9 cellular contexts compared by ENCODE assay signal in genomic region chr12:22409071-22409951, GRCh38.
DNase-seq lines count a peak whose midpoint lies in the region; ATAC-seq and TF ChIP-seq lines count a peak whose summit lies in the region.
"Had no signal": no experiment of that assay in that cellular context is flagged by ENCODE, and none has a peak within 500 bp of the region (broad histone marks: within the 10 kb centered on the region; RNA-seq: fewer than 3 reads in every experiment).

No MANE protein-coding gene starts in this region.

- H3K4me1 ChIP-seq in spleen = peaks cover 0 to 11% (median 0%) of the 10 kb centered on the region in 6 donors

- no peaks in the 10 kb centered on the region for H3K9me3 Mint-ChIP-seq in activated naive CD8-positive, alpha-beta T cell treated with anti-CD3 and anti-CD28 coated beads, Interleukin-2, amount 50 U/mL, for 24 hours

- H3K4me3 Mint-ChIP-seq in activated naive CD8-positive, alpha-beta T cell treated with anti-CD3 and anti-CD28 coated beads, Interleukin-2, amount 50 U/mL, for 24 hours = peak overlapping the region; percentile 62
- H3K4me3 Mint-ChIP-seq: naive B cell had no signal

- no peaks in the 10 kb centered on the region for H3K27me3 Mint-ChIP-seq in activated naive CD8-positive, alpha-beta T cell treated with anti-CD3 and anti-CD28 coated beads, Interleukin-2, amount 50 U/mL, for 24 hours

- peak; percentile 86 for DNase-seq in DMS79 treated with DMSO at 0.1 percent for 48 hours (lab: John Stamatoyannopoulos, UW)
- peak; percentile 13 for DNase-seq in activated naive CD8-positive, alpha-beta T cell treated with anti-CD3 and anti-CD28 coated beads, Interleukin-2, amount 50 U/mL, for 24 hours
- DNase-seq in spleen = peak; percentile 68
- DNase-seq in retina = no peak
- no peak for DNase-seq in posterior vena cava (ENCODE audit: low spot score)
- DNase-seq in NCI-H748 (lab: John Stamatoyannopoulos, UW; ENCODE audit: unreplicated experiment) = no peak
- DNase-seq: naive B cell had no signal

- H3K9me3 ChIP-seq in spleen = peaks cover 0 to 6% (median 0%) of the 10 kb centered on the region in 8 donors

- no peak for TF ChIP-seq CTCF in spleen (IDR thresholded peaks at IDR 0.05 in 8 of 11, conservative IDR thresholded peaks at IDR 0.05 in 3 of 11)

- intact Hi-C loops in spleen (cut with DNase I; ENCODE audit: low total_unique reads) = no loop called here
- intact Hi-C loops in posterior vena cava (cut with DNase I) = no loop called here

- ATAC-seq in GM19467 (IDR thresholded peaks at IDR 0.05; ENCODE audit: unreplicated experiment) (peak; percentile 98), HG03457 (IDR thresholded peaks at IDR 0.05; ENCODE audit: unreplicated experiment) (peak; percentile 91)
- ATAC-seq in activated naive CD8-positive, alpha-beta T cell treated with anti-CD3 and anti-CD28 coated beads, Interleukin-2, amount 50 U/mL, for 24 hours = peak; percentile 95

- WGBS in spleen, 5 donors = 62 to 75% (median 67%) methylated on average over 14 of the region's 14 CpGs

- H3K36me3 ChIP-seq in spleen = no peaks in the 10 kb centered on the region

- peak overlapping the region in 7 of 8 donors; percentile 44 to 83 (median 71) for H3K27ac ChIP-seq in spleen

- peak overlapping the region; percentile 13 for H3K27ac Mint-ChIP-seq in activated naive CD8-positive, alpha-beta T cell treated with anti-CD3 and anti-CD28 coated beads, Interleukin-2, amount 50 U/mL, for 24 hours
- H3K27ac Mint-ChIP-seq: naive B cell had no signal

- H3K4me3 ChIP-seq in spleen = peak overlapping the region in 1 of 8 donors; percentile 47

- TF ChIP-seq POLR2A in spleen (IDR thresholded peaks at IDR 0.05) = peak in 2 of 3 donors; percentile 40 to 55

- no peaks in the 10 kb centered on the region for H3K36me3 Mint-ChIP-seq in activated naive CD8-positive, alpha-beta T cell treated with anti-CD3 and anti-CD28 coated beads, Interleukin-2, amount 50 U/mL, for 24 hours (ENCODE audit: low read depth)
- H3K36me3 Mint-ChIP-seq: naive B cell had no signal

- no peaks in the 10 kb centered on the region for H3K27me3 ChIP-seq in spleen (replicated peaks in 1 of 7)

- H3K4me1 Mint-ChIP-seq in activated naive CD8-positive, alpha-beta T cell treated with anti-CD3 and anti-CD28 coated beads, Interleukin-2, amount 50 U/mL, for 24 hours = peaks cover 18% of the 10 kb centered on the region
- H3K4me1 Mint-ChIP-seq: naive B cell had no signal

Comparison
In these comparisons a context has a peak if more than half of its experiments do, and no peak if none do; other contexts are left out.
1. DNase-seq: peak in DMS79 treated with DMSO at 0.1 percent for 48 hours (single experiment), activated naive CD8-positive, alpha-beta T cell treated with anti-CD3 and anti-CD28 coated beads, Interleukin-2, amount 50 U/mL, for 24 hours (single experiment) and spleen (single experiment); none in retina (single experiment), posterior vena cava (single experiment) and NCI-H748 (single experiment).
2. Peak in every context shown above with its lines, with median percentiles within 50 percentile points of each other: ATAC-seq.